Comparison of ENCODE assay signal across 28 cellular contexts in genomic region chr10:75476569-75476968, GRCh38. TPM values are rescaled to one million over a fixed set of nuclear protein-coding genes. Genes with fewer than 3 reads are reported as not detected.
DNase-seq lines count a peak whose midpoint lies in the region; FAIRE-seq and TF ChIP-seq lines count a peak whose summit lies in the region.
"Had no signal": no experiment of that assay in that cellular context is flagged by ENCODE, and none has a peak within 500 bp of the region (broad histone marks: within the 10 kb centered on the region; RNA-seq: fewer than 3 reads in every experiment).

No MANE protein-coding gene starts in this region.

- intact Hi-C loops in vagina (cut with DNase I) = no loop called here

- H3K18ac ChIP-seq in H1 (ENCODE audit: extremely low read depth, low read length) (no peak overlapping the region), neuronal stem cell (ENCODE audit: low read length) (peak overlapping the region; percentile 5)

- H3K9me3 ChIP-seq in H1 (ENCODE audit: insufficient read depth in 2 of 2, low read depth in 1 of 2, low read length in 1 of 2) = peaks cover 0 to 4% of the 10 kb centered on the region in 2 experiments; a peak in 1 of 4 replicates
- H3K9me3 ChIP-seq in neuronal stem cell (replicated peaks in 1 of 2; ENCODE audit: control insufficient read depth in 2 of 2, insufficient read depth in 1 of 2, low read depth in 1 of 2, low read length in 2 of 2) = peaks cover 0 to 3% of the 10 kb centered on the region in 2 donors
- H3K9me3 ChIP-seq in vagina = no peaks in the 10 kb centered on the region
- H3K9me3 ChIP-seq: BE2C, BLaER1 had no signal

- H3K4me1 ChIP-seq in H1 (replicated peaks in 1 of 4; ENCODE audit: control insufficient read depth in 3 of 4, insufficient read depth in 4 of 4, low read length in 3 of 4) (peaks cover 2 to 16% (median 6%) of the 10 kb centered on the region in 4 experiments; a peak in 5 of 7 replicates), neuronal stem cell (ENCODE audit: control insufficient read depth in 2 of 2, insufficient read depth in 1 of 2, low read depth in 1 of 2, low read length in 2 of 2) (peaks cover 1 to 2% of the 10 kb centered on the region in 2 donors), vagina (peaks cover 5% of the 10 kb centered on the region)
- H3K4me1 ChIP-seq: BLaER1 had no signal

- H2AK5ac ChIP-seq in H1 (ENCODE audit: low read depth, low read length) = 0 out of 2 replicates have a peak overlapping the region, but pooled peaks have one; percentile 20
- no peak overlapping the region for H2AK5ac ChIP-seq in neuronal stem cell (ENCODE audit: low read depth, low read length)

- H3K27me3 ChIP-seq in H1 (replicated peaks in 1 of 4; ENCODE audit: control insufficient read depth in 3 of 4, extremely low read depth in 1 of 4, insufficient read depth in 3 of 4, low read length in 3 of 4) (no peaks in the 10 kb centered on the region), neuronal stem cell (ENCODE audit: control insufficient read depth in 3 of 3, insufficient read depth in 3 of 3, low read depth in 1 of 3, low read length in 3 of 3) (peaks cover 0 to 5% (median 0%) of the 10 kb centered on the region in 3 experiments), vagina (no peaks in the 10 kb centered on the region)
- H3K27me3 ChIP-seq: BE2C, BLaER1 had no signal

- no peak overlapping the region for H3K27ac ChIP-seq in H1 (ENCODE audit: low read depth, low read length)
- no peak overlapping the region for H3K27ac ChIP-seq in neuronal stem cell (replicated peaks; ENCODE audit: low read length)
- peak overlapping the region; percentile 2 for H3K27ac ChIP-seq in vagina
- H3K27ac ChIP-seq: BLaER1 had no signal

- no peak overlapping the region for H4K5ac ChIP-seq in H1 (ENCODE audit: insufficient read length, low read depth, low read length)

- no peak overlapping the region for H2AFZ ChIP-seq in H1 (ENCODE audit: low read length)
- no peak overlapping the region for H2AFZ ChIP-seq in neuronal stem cell (ENCODE audit: low read length)

- TF ChIP-seq POLR2A in H1 (IDR thresholded peaks at IDR 0.05; ENCODE audit: control extremely low read depth in 1 of 2, low read depth in 2 of 2, low read length in 2 of 2) (no peak), vagina (IDR thresholded peaks at IDR 0.05) (no peak)

- no peaks in the 10 kb centered on the region for H3K23me2 ChIP-seq in H1 (ENCODE audit: low read depth, low read length)

- no peak overlapping the region for H3K4me2 ChIP-seq in H1 (ENCODE audit: insufficient read depth in 1 of 2, low read depth in 2 of 2, low read length in 2 of 2)
- no peak overlapping the region for H3K4me2 ChIP-seq in neuronal stem cell (ENCODE audit: insufficient read depth, low read length, poor library complexity, severe bottlenecking)
- H3K4me2 ChIP-seq: BLaER1 had no signal

- H2BK15ac ChIP-seq in H1 (ENCODE audit: low read length) = no peak overlapping the region
- H2BK15ac ChIP-seq in neuronal stem cell (ENCODE audit: low read length) = no peak overlapping the region

- no peak overlapping the region for H3K9ac ChIP-seq in H1 (replicated peaks in 1 of 4; ENCODE audit: extremely low read depth in 1 of 4, low read depth in 3 of 4, low read length in 3 of 4)
- no peak overlapping the region for H3K9ac ChIP-seq in neuronal stem cell (ENCODE audit: low read depth, low read length, poor library complexity)
- H3K9ac ChIP-seq: BLaER1 had no signal

- H2BK5ac ChIP-seq in H1 (ENCODE audit: low read depth, low read length) (no peak overlapping the region), neuronal stem cell (ENCODE audit: low read length) (no peak overlapping the region)

- CTCF ChIA-PET in H1 (lab: Charles Lee; ENCODE audit: partially characterized antibody) = interaction anchor here (1.1 kb wide), 1 partner anchor 289 kb away, joined by 3 read pairs; no protein-coding TSS in a partner anchor

- DNase-seq in H1 (ENCODE audit: low read depth in 1 of 2, low spot score in 2 of 2) = no peak
- DNase-seq in left kidney (ENCODE audit: low read depth, low spot score) = peak; percentile 27
- no peak for DNase-seq in neuronal stem cell (ENCODE audit: low spot score)
- no peak for DNase-seq in vagina (ENCODE audit: extremely low spot score in 2 of 2)
- no peak for DNase-seq in EL
- DNase-seq in activated CD4-positive, alpha-beta T cell treated with anti-CD3 and anti-CD28 coated beads, Interleukin-2, amount 50 U/mL, for 48 hours = no peak
- DNase-seq in NCI-H345 (lab: John Stamatoyannopoulos, UW) = no peak
- DNase-seq: 8988T; ACHN; BE2C; C1 segment of cervical spinal cord; CD4-positive, alpha-beta memory T cell; CD4-positive, CD25-positive, alpha-beta regulatory T cell; CD8-positive, alpha-beta memory T cell; COR-L47; DMS 273 treated with DMSO at 0.1 percent for 48 hours; DMS153; DMS53; DMS79; DND-41; GF-D8 had no signal

- H3K79me1 ChIP-seq in H1 (ENCODE audit: low read depth, low read length) = no peaks in the 10 kb centered on the region
- no peaks in the 10 kb centered on the region for H3K79me1 ChIP-seq in neuronal stem cell (ENCODE audit: low read depth, low read length)

- TF ChIP-seq EP300 in H1 (IDR thresholded peaks at IDR 0.05; ENCODE audit: borderline replicate concordance in 1 of 2, low read depth in 2 of 2, low read length in 2 of 2) = no peak

- H2BK120ac ChIP-seq in H1 (replicated peaks; ENCODE audit: low read depth, low read length) = no peak overlapping the region
- no peak overlapping the region for H2BK120ac ChIP-seq in neuronal stem cell (ENCODE audit: low read depth, low read length)

- H3K4me3 ChIP-seq in H1 (ENCODE audit: extremely low read depth in 1 of 4, insufficient read depth in 2 of 4, low read depth in 3 of 4, low read length in 4 of 4) (no peak overlapping the region), neuronal stem cell (ENCODE audit: low read length in 2 of 2) (no peak overlapping the region), vagina (no peak overlapping the region)
- H3K4me3 ChIP-seq: BLaER1 had no signal

- no peak overlapping the region for H3K4ac ChIP-seq in H1 (replicated peaks; ENCODE audit: insufficient read length, low read depth, low read length)
- H3K4ac ChIP-seq in neuronal stem cell (ENCODE audit: low read length) = no peak overlapping the region

- H3K36me3 ChIP-seq in H1 (ENCODE audit: control insufficient read depth in 2 of 4, insufficient read depth in 4 of 4, low read length in 3 of 4) (no peaks in the 10 kb centered on the region), neuronal stem cell (replicated peaks in 1 of 2; ENCODE audit: control insufficient read depth in 2 of 2, insufficient read depth in 2 of 2, low read length in 2 of 2) (no peaks in the 10 kb centered on the region), vagina (no peaks in the 10 kb centered on the region)
- H3K36me3 ChIP-seq: BE2C, BLaER1 had no signal

- no peak for FAIRE-seq in H1 (lab: Jason Lieb, UNC)
- FAIRE-seq: A204.1, G401.6, GM12891, GM19239 had no signal

- H4K8ac ChIP-seq in H1 (ENCODE audit: extremely low read depth, insufficient read depth, low read length) (no peak overlapping the region), neuronal stem cell (ENCODE audit: low read depth, low read length) (no peak overlapping the region)

- TF ChIP-seq CTCF in H1 (IDR thresholded peaks at IDR 0.05; ENCODE audit: control extremely low read depth in 1 of 3, insufficient read depth in 1 of 3, low read depth in 1 of 3, low read length in 3 of 3) (no peak), vagina (IDR thresholded peaks at IDR 0.05) (no peak)

- H2BK12ac ChIP-seq in H1 (ENCODE audit: low read depth, low read length) (0 out of 2 replicates have a peak overlapping the region, but pooled peaks have one; percentile 33), neuronal stem cell (ENCODE audit: low read length) (no peak overlapping the region)

- H2BK20ac ChIP-seq in H1 (ENCODE audit: low read length) = no peak overlapping the region

- no peak overlapping the region for H3K56ac ChIP-seq in H1 (replicated peaks; ENCODE audit: insufficient read length, low read depth, low read length)

- no peaks in the 10 kb centered on the region for H3K79me2 ChIP-seq in H1 (ENCODE audit: control insufficient read depth in 1 of 2, insufficient read depth in 2 of 2, low read length in 2 of 2)

- H4K91ac ChIP-seq in H1 (replicated peaks; ENCODE audit: insufficient read length, low read length) = no peak overlapping the region
- H4K91ac ChIP-seq in neuronal stem cell (ENCODE audit: low read depth, low read length, poor library complexity) = no peak overlapping the region

- H3K14ac ChIP-seq in H1 (ENCODE audit: insufficient read length) (no peak overlapping the region), neuronal stem cell (ENCODE audit: low read length) (no peak overlapping the region)

- POLR2A ChIA-PET in H1 (lab: Charles Lee; ENCODE audit: partially characterized antibody) = no interaction called here

- H3K23ac ChIP-seq in H1 (ENCODE audit: insufficient read length) (no peak overlapping the region), neuronal stem cell (ENCODE audit: low read depth, low read length, poor library complexity) (no peak overlapping the region)

- no peaks in the 10 kb centered on the region for H4K20me1 ChIP-seq in H1 (replicated peaks in 1 of 2; ENCODE audit: control insufficient read depth in 1 of 2, insufficient read depth in 2 of 2, low read length in 2 of 2)
- H4K20me1 ChIP-seq: BLaER1 had no signal

- TF ChIP-seq RAD21 in H1 (IDR thresholded peaks at IDR 0.05 in 1 of 2, conservative IDR thresholded peaks at IDR 0.05 in 1 of 2; ENCODE audit: low read depth in 2 of 2, low read length in 2 of 2) = no peak

TF ChIP-seq in H1, 55 proteins besides CTCF, POLR2A, EP300 and RAD21 (continues in another document):
- TF ChIP-seq SAP30 (IDR thresholded peaks at IDR 0.05; ENCODE audit: insufficient read depth, insufficient replicate concordance, low read length) (no peak), SIX5 (IDR thresholded peaks at IDR 0.05; ENCODE audit: low read depth, low read length) (no peak), ZNF274 (IDR thresholded peaks at IDR 0.05; ENCODE audit: borderline replicate concordance, extremely low read depth, low read length) (no peak), FOSL1 (IDR thresholded peaks at IDR 0.05; ENCODE audit: insufficient read depth, low read depth, low read length) (no peak), CHD2 (IDR thresholded peaks at IDR 0.05; ENCODE audit: low read length) (no peak), EZH2 (IDR thresholded peaks at IDR 0.05; ENCODE audit: low read depth, low read length, severe bottlenecking) (no peak)

RNA-seq across cellular contexts. Expression of gene LRMDA, which starts 45.1 kb away (rescaled TPM):
- 0.86 and 2.4 TPM in 2 replicates for total RNA-seq in H1 (2021; fragmentation: NEBNext Ultra II Directional; extraction: Animal tissue kit (Norgen Biotek cat#: 25700))
- polyA plus RNA-seq in H1 (2011; rRNA removed) = 0.52 and 2.8 TPM in 2 replicates
- polyA plus RNA-seq in H1 (2011; cell fraction: cytosol; rRNA removed) = 1.9 TPM
- polyA plus RNA-seq in H1 (2011; cell fraction: nucleus; rRNA removed) = 2.3 TPM
- polyA plus RNA-seq in H1 (2012, experiment 1 of 2) = 1.3 to 4.1 TPM (median 3.0 TPM) in 4 replicates
- 0.24 TPM for polyA plus RNA-seq in H1 (2012, experiment 2 of 2)
- polyA plus RNA-seq in H1 (2013, experiment 1 of 2) = 0.24 TPM
- polyA plus RNA-seq in H1 (2013, experiment 2 of 2) = 0.39 TPM
- 0.63 and 4.4 TPM in 2 replicates for polyA minus RNA-seq in H1 (2011; rRNA and poly(A)+ RNA removed)
- 1.1 TPM for polyA minus RNA-seq in H1 (2011; cell fraction: cytosol; rRNA and poly(A)+ RNA removed)
- polyA minus RNA-seq in H1 (2011; cell fraction: nucleus; rRNA and poly(A)+ RNA removed) = 5.4 TPM
- 0.22 TPM for polyA plus RNA-seq in neuronal stem cell (2013, experiment 1 of 2)
- polyA plus RNA-seq in neuronal stem cell (2013, experiment 2 of 2) = 0.15 TPM
- total RNA-seq in vagina = 22.6 TPM
- total RNA-seq: A673; CD4-positive, alpha-beta memory T cell; CD8-positive, alpha-beta memory T cell; Daoy had no signal
- polyA plus RNA-seq: CD4-positive, alpha-beta memory T cell; CD4-positive, CD25-positive, alpha-beta regulatory T cell; CD8-positive, alpha-beta memory T cell had no signal
